ENCODE assay signal across 13 cellular contexts in genomic region chr17:69516911-69517310, GRCh38.
DNase-seq lines count a peak whose midpoint lies in the region; ATAC-seq and TF ChIP-seq lines count a peak whose summit lies in the region.
"Had no signal": no experiment of that assay in that cellular context is flagged by ENCODE, and none has a peak within 500 bp of the region (broad histone marks: within the 10 kb centered on the region; RNA-seq: fewer than 3 reads in every experiment).

No MANE protein-coding gene starts in this region.

- TF ChIP-seq CTCF in omental fat pad (IDR thresholded peaks at IDR 0.05), result no peak

- no peak for DNase-seq in omental fat pad (ENCODE audit: low spot score)
- DNase-seq in kidney tubule cell (ENCODE audit: low spot score), result no peak
- DNase-seq in NCI-H187 treated with DMSO at 0.1 percent for 48 hours (lab: John Stamatoyannopoulos, UW), result no peak
- no peak for DNase-seq in HT-29 (ENCODE audit: low spot score)
- DNase-seq: activated naive CD4-positive, alpha-beta T cell treated with anti-CD3 and anti-CD28 coated beads, Interleukin-2, amount 50 U/mL, for 16 hours; effector memory CD4-positive, alpha-beta T cell; WERI-Rb-1 had no signal

- H4K20me1 ChIP-seq in BLaER1 treated with 17β-estradiol and CSF1 and Interleukin-3, amounts not matched to agents 10 nM and 100 nM, result no peaks in the 10 kb centered on the region

- H3K9ac ChIP-seq in BLaER1 treated with 17β-estradiol and CSF1 and Interleukin-3, amounts not matched to agents 10 nM and 100 nM, result peak overlapping the region in 6 of 11 experiments; percentile 4 to 46 (median 31); a peak in 4 of 22 replicates
- H3K9ac ChIP-seq: KMS-11, neural progenitor cell had no signal

- ATAC-seq in GM19043 (IDR thresholded peaks at IDR 0.05; ENCODE audit: low read depth, unreplicated experiment), result peak; percentile 79
- peak; percentile 93 for ATAC-seq in HG02678 (IDR thresholded peaks at IDR 0.05; ENCODE audit: unreplicated experiment)
- peak; percentile 94 for ATAC-seq in HG03521 (IDR thresholded peaks at IDR 0.05; ENCODE audit: unreplicated experiment)
- no peak for ATAC-seq in omental fat pad (ENCODE audit: low FRiP score)

- no peaks in the 10 kb centered on the region for H3K27me3 ChIP-seq in BLaER1 treated with 17β-estradiol and CSF1 and Interleukin-3, amounts not matched to agents 10 nM and 100 nM
- H3K27me3 ChIP-seq: neural progenitor cell had no signal

- H3K27ac ChIP-seq in BLaER1 treated with 17β-estradiol and CSF1 and Interleukin-3, amounts not matched to agents 10 nM and 100 nM, result peak overlapping the region in 10 of 11 experiments; percentile 30 to 75 (median 56); a peak in 19 of 22 replicates
- H3K27ac ChIP-seq: KMS-11, neural progenitor cell, WERI-Rb-1 had no signal

- peaks cover 0 to 31% (median 14%) of the 10 kb centered on the region in 11 experiments; a peak in 15 of 22 replicates for H3K9me3 ChIP-seq in BLaER1 treated with 17β-estradiol and CSF1 and Interleukin-3, amounts not matched to agents 10 nM and 100 nM (replicated peaks in 1 of 11)

- H3K36me3 ChIP-seq in BLaER1 treated with 17β-estradiol and CSF1 and Interleukin-3, amounts not matched to agents 10 nM and 100 nM, result peaks cover 0 to 84% (median 43%) of the 10 kb centered on the region in 11 experiments; a peak in 19 of 22 replicates
- H3K36me3 ChIP-seq: WERI-Rb-1 had no signal

- peak overlapping the region; percentile 67 to 91 (median 72) for H3K4me2 ChIP-seq in BLaER1 treated with 17β-estradiol and CSF1 and Interleukin-3, amounts not matched to agents 10 nM and 100 nM
- H3K4me2 ChIP-seq: KMS-11, neural progenitor cell had no signal

- H3K4me3 ChIP-seq in BLaER1 treated with 17β-estradiol and CSF1 and Interleukin-3, amounts not matched to agents 10 nM and 100 nM, result peak overlapping the region in 3 of 10 experiments; percentile 1 to 25 (median 11); a peak in 4 of 20 replicates
- H3K4me3 ChIP-seq: neural progenitor cell had no signal

- H3K4me1 ChIP-seq in BLaER1 treated with 17β-estradiol and CSF1 and Interleukin-3, amounts not matched to agents 10 nM and 100 nM, result peaks cover 18 to 26% (median 24%) of the 10 kb centered on the region in 10 experiments
- H3K4me1 ChIP-seq: neural progenitor cell had no signal
